Comparison of ENCODE assay signal across 7 cellular contexts in genomic region chr17:67388536-67388935, GRCh38. TPM values are rescaled to one million over a fixed set of nuclear protein-coding genes. Genes with fewer than 3 reads are reported as not detected.
DNase-seq lines count a peak whose midpoint lies in the region; ATAC-seq and TF ChIP-seq lines count a peak whose summit lies in the region.
"Not testable (repeated sequence)": the region's sequence is repeated elsewhere in the genome, so short reads cannot be mapped to it uniquely, and the experiment has no call there.

No MANE protein-coding gene starts in this region.

- not testable (repeated sequence) for H3K9me3 Mint-ChIP-seq in activated CD4-positive, alpha-beta memory T cell treated with anti-CD3 and anti-CD28 coated beads for 36 hours; activated T-cell treated with anti-CD3 and anti-CD28 coated beads, Interleukin-2, amount 50 U/mL, for 72 hours; activated naive CD8-positive, alpha-beta T cell (ENCODE audit: low read depth); endodermal cell; natural killer cell treated with Interleukin-12 subunit alpha and Interleukin-12 subunit beta and Interleukin-15 and Interleukin-18, amount 100 ng/mL, for 72 hours

- H3K36me3 Mint-ChIP-seq in activated CD4-positive, alpha-beta memory T cell treated with anti-CD3 and anti-CD28 coated beads for 36 hours; activated T-cell treated with anti-CD3 and anti-CD28 coated beads, Interleukin-2, amount 50 U/mL, for 72 hours (ENCODE audit: insufficient read depth in 2 of 2); activated naive CD8-positive, alpha-beta T cell; natural killer cell treated with Interleukin-12 subunit alpha and Interleukin-12 subunit beta and Interleukin-15 and Interleukin-18, amount 100 ng/mL, for 72 hours: not testable (repeated sequence)
- peaks cover 16% of the 10 kb centered on the region for H3K36me3 Mint-ChIP-seq in endodermal cell (ENCODE audit: low read depth)

- 91 to 95% methylated on average over 5 to 10 of the region's 10 CpGs for WGBS in endodermal cell (ENCODE audit: insufficient coverage in 1 of 2, insufficient read length in 1 of 2), 2 experiments

- not testable (repeated sequence) for H3K4me3 ChIP-seq in endodermal cell (ENCODE audit: low read length)

- not testable (repeated sequence) for ATAC-seq in activated T-cell treated with anti-CD3 and anti-CD28 coated beads, Interleukin-2, amount 50 U/mL, for 72 hours (replicated peaks in 1 of 2); natural killer cell treated with Interleukin-12 subunit alpha and Interleukin-12 subunit beta and Interleukin-15 and Interleukin-18, amount 100 ng/mL, for 72 hours

- DNase-seq in activated CD4-positive, alpha-beta memory T cell treated with anti-CD3 and anti-CD28 coated beads for 36 hours: peak; percentile 45
- not testable (repeated sequence) for DNase-seq in activated T-cell treated with anti-CD3 and anti-CD28 coated beads, Interleukin-2, amount 50 U/mL, for 72 hours; natural killer cell treated with Interleukin-12 subunit alpha and Interleukin-12 subunit beta and Interleukin-15 and Interleukin-18, amount 100 ng/mL, for 72 hours (ENCODE audit: low spot score)
- DNase-seq in endodermal cell: peak; percentile 15

- H3K9me3 ChIP-seq in KOPT-K1 (ENCODE audit: insufficient read depth, low read length, poor library complexity, severe bottlenecking); endodermal cell (ENCODE audit: control insufficient read depth, low read length): not testable (repeated sequence)

- not testable (repeated sequence) for H3K27me3 ChIP-seq in endodermal cell (ENCODE audit: control insufficient read depth, insufficient read depth, low read length, poor library complexity, severe bottlenecking)

- intact Hi-C loops in activated CD4-positive, alpha-beta memory T cell treated with anti-CD3 and anti-CD28 coated beads for 36 hours (cut with micrococcal nuclease): not testable (repeated sequence)

- H3K36me3 ChIP-seq in KOPT-K1 (ENCODE audit: insufficient read depth, low read length); endodermal cell (ENCODE audit: control insufficient read depth, insufficient read depth, low read length): not testable (repeated sequence)

- CTCF ChIA-PET in activated CD4-positive, alpha-beta memory T cell treated with anti-CD3 and anti-CD28 coated beads for 36 hours (lab: Charles Lee): interaction anchor here (0.6 to 8.3 kb wide), 13 partner anchors 12 to 582 kb away, joined by 3 to 235 read pairs (median 5); partner anchors contain the start of gene PITPNC1

- peak overlapping the region; percentile 72; the same call in 1 of the 2 replicates for H3K27ac ChIP-seq in C4-2B
- peak overlapping the region; percentile 21 for H3K27ac ChIP-seq in KOPT-K1 (ENCODE audit: low read depth, low read length, poor library complexity, severe bottlenecking)
- not testable (repeated sequence) for H3K27ac ChIP-seq in endodermal cell (ENCODE audit: low read depth, low read length)

- TF ChIP-seq CTCF in C4-2B (conservative IDR thresholded peaks at IDR 0.05); endodermal cell (conservative IDR thresholded peaks at IDR 0.05): not testable (repeated sequence)

- not testable (repeated sequence) for H3K4me1 ChIP-seq in endodermal cell (ENCODE audit: control insufficient read depth, insufficient read depth, low read length)

- not testable (repeated sequence) for H3K9ac ChIP-seq in endodermal cell (ENCODE audit: extremely low read depth, low read length, poor library complexity, severe bottlenecking)

- peaks cover 68% of the 10 kb centered on the region for H3K4me1 Mint-ChIP-seq in activated CD4-positive, alpha-beta memory T cell treated with anti-CD3 and anti-CD28 coated beads for 36 hours (ENCODE audit: low read depth)
- H3K4me1 Mint-ChIP-seq in activated T-cell treated with anti-CD3 and anti-CD28 coated beads, Interleukin-2, amount 50 U/mL, for 72 hours (ENCODE audit: low read depth): peaks cover 84% of the 10 kb centered on the region
- H3K4me1 Mint-ChIP-seq in activated naive CD8-positive, alpha-beta T cell (ENCODE audit: low read depth): peaks cover 76% of the 10 kb centered on the region
- peaks cover 18% of the 10 kb centered on the region for H3K4me1 Mint-ChIP-seq in endodermal cell
- H3K4me1 Mint-ChIP-seq in natural killer cell treated with Interleukin-12 subunit alpha and Interleukin-12 subunit beta and Interleukin-15 and Interleukin-18, amount 100 ng/mL, for 72 hours (ENCODE audit: low read depth in 2 of 2): peaks cover 56 to 57% of the 10 kb centered on the region in 2 donors

- H3K27me3 Mint-ChIP-seq in activated CD4-positive, alpha-beta memory T cell treated with anti-CD3 and anti-CD28 coated beads for 36 hours; activated T-cell treated with anti-CD3 and anti-CD28 coated beads, Interleukin-2, amount 50 U/mL, for 72 hours (ENCODE audit: low read depth); activated naive CD8-positive, alpha-beta T cell; endodermal cell (ENCODE audit: insufficient read depth); natural killer cell treated with Interleukin-12 subunit alpha and Interleukin-12 subunit beta and Interleukin-15 and Interleukin-18, amount 100 ng/mL, for 72 hours: not testable (repeated sequence)

- POLR2A ChIA-PET in activated CD4-positive, alpha-beta memory T cell treated with anti-CD3 and anti-CD28 coated beads for 36 hours (lab: Charles Lee): interaction anchor here (0.7 to 1.3 kb wide), 2 partner anchors 55 to 87 kb away, joined by 4 read pairs; no protein-coding TSS in a partner anchor

- H3K27ac Mint-ChIP-seq in activated CD4-positive, alpha-beta memory T cell treated with anti-CD3 and anti-CD28 coated beads for 36 hours: peak overlapping the region; percentile 4
- peak overlapping the region; percentile 84 for H3K27ac Mint-ChIP-seq in activated T-cell treated with anti-CD3 and anti-CD28 coated beads, Interleukin-2, amount 50 U/mL, for 72 hours
- peak overlapping the region; percentile 84 for H3K27ac Mint-ChIP-seq in activated naive CD8-positive, alpha-beta T cell
- H3K27ac Mint-ChIP-seq in endodermal cell: not testable (repeated sequence)
- peak overlapping the region; percentile 95 to 98 for H3K27ac Mint-ChIP-seq in natural killer cell treated with Interleukin-12 subunit alpha and Interleukin-12 subunit beta and Interleukin-15 and Interleukin-18, amount 100 ng/mL, for 72 hours

- H3K4me3 Mint-ChIP-seq in activated CD4-positive, alpha-beta memory T cell treated with anti-CD3 and anti-CD28 coated beads for 36 hours; activated naive CD8-positive, alpha-beta T cell; endodermal cell; natural killer cell treated with Interleukin-12 subunit alpha and Interleukin-12 subunit beta and Interleukin-15 and Interleukin-18, amount 100 ng/mL, for 72 hours: not testable (repeated sequence)
- peak overlapping the region in 1 of 2 donors; percentile 15 for H3K4me3 Mint-ChIP-seq in activated T-cell treated with anti-CD3 and anti-CD28 coated beads, Interleukin-2, amount 50 U/mL, for 72 hours

RNA-seq across cellular contexts. Expression of gene PITPNC1, which starts 11.5 kb away (rescaled TPM):
- total RNA-seq in activated CD4-positive, alpha-beta memory T cell treated with anti-CD3 and anti-CD28 coated beads for 36 hours: 10 to 100 TPM; 35.7 to 37.3 TPM
- 100 to 1,000 TPM in 1 of 2 donors, 10 to 100 TPM in 1; 79.5 to 109 TPM for total RNA-seq in activated T-cell treated with anti-CD3 and anti-CD28 coated beads, Interleukin-2, amount 50 U/mL, for 72 hours
- 10 to 100 TPM; 28.9 to 36.4 TPM for total RNA-seq in endodermal cell
- 16.3 TPM for polyA plus RNA-seq in endodermal cell (2013, experiment 1 of 2)
- 15.6 TPM for polyA plus RNA-seq in endodermal cell (2013, experiment 2 of 2)
- total RNA-seq in natural killer cell treated with Interleukin-12 subunit alpha and Interleukin-12 subunit beta and Interleukin-15 and Interleukin-18, amount 100 ng/mL, for 72 hours: 10 to 100 TPM; 73.9 to 81.9 TPM

RNA-seq across cellular contexts. Expression of gene PSMD12, which starts 22.2 kb away (rescaled TPM):
- 10 to 100 TPM; 94.0 to 98.6 TPM for total RNA-seq in activated CD4-positive, alpha-beta memory T cell treated with anti-CD3 and anti-CD28 coated beads for 36 hours
- total RNA-seq in activated T-cell treated with anti-CD3 and anti-CD28 coated beads, Interleukin-2, amount 50 U/mL, for 72 hours: 10 to 100 TPM; 60.3 to 75.2 TPM
- total RNA-seq in endodermal cell: 10 to 100 TPM; 70.9 to 71.7 TPM
- polyA plus RNA-seq in endodermal cell (2013, experiment 1 of 2): 47.2 TPM
- 44.4 TPM for polyA plus RNA-seq in endodermal cell (2013, experiment 2 of 2)
- 10 to 100 TPM; 87.3 to 90.5 TPM for total RNA-seq in natural killer cell treated with Interleukin-12 subunit alpha and Interleukin-12 subunit beta and Interleukin-15 and Interleukin-18, amount 100 ng/mL, for 72 hours
